ENCODE assay signal across 22 cellular contexts in genomic region chr1:99776133-99776532, GRCh38. TPM values are rescaled to one million over a fixed set of nuclear protein-coding genes. Genes with fewer than 3 reads are reported as not detected.
A peak's percentile ranks its signal among the peaks of the same experiment; 100 is the strongest.
DNase-seq lines count a peak whose midpoint lies in the region; ATAC-seq and TF ChIP-seq lines count a peak whose summit lies in the region.
"Had no signal": no experiment of that assay in that cellular context is flagged by ENCODE, and none has a peak within 500 bp of the region (broad histone marks: within the 10 kb centered on the region; RNA-seq: fewer than 3 reads in every experiment).

No MANE protein-coding gene starts in this region.

- H3K27me3 Mint-ChIP-seq in WTC11 (ENCODE audit: low read depth) = no peaks in the 10 kb centered on the region
- H3K27me3 Mint-ChIP-seq: IgD-negative memory B cell had no signal

- H3K27ac Mint-ChIP-seq in WTC11 = no peak overlapping the region
- H3K27ac Mint-ChIP-seq: CD14-positive monocyte, IgD-negative memory B cell had no signal

- DNase-seq in NOMO-1 treated with DMSO at 0.1 percent for 48 hours (lab: John Stamatoyannopoulos, UW; ENCODE audit: unreplicated experiment) (peak; percentile 50), NOMO-1 treated with dmso at 0.1 percent for 144 hours (lab: John Stamatoyannopoulos, UW; ENCODE audit: unreplicated experiment) (no peak), NCI-H69 (lab: John Stamatoyannopoulos, UW) (peak; percentile 12), retina (peak; percentile 18), WTC11 (ENCODE audit: low spot score) (no peak), Right ventricle myocardium superior (no peak)
- DNase-seq: 8988T, DMS79, Kasumi-1, MG63, NCI-H1048, NCI-H1436 treated with DMSO at 0.1 percent for 48 hours, NCI-H2029, NCI-H2171 treated with DMSO at 0.1 percent for 48 hours, NCI-H446 treated with DMSO at 0.1 percent for 48 hours, PC-3, RPMI8226, T-helper 1 cell had no signal

- H3K36me3 Mint-ChIP-seq in WTC11 = no peaks in the 10 kb centered on the region
- H3K36me3 Mint-ChIP-seq: CD14-positive monocyte, IgD-negative memory B cell had no signal

- POLR2A ChIA-PET in WTC11 (lab: Charles Lee) = no interaction called here

- H3K4me1 Mint-ChIP-seq in WTC11 = 0 out of 2 replicates have a peak, but pooled peaks cover 3% of the 10 kb centered on the region

- H3K4me3 Mint-ChIP-seq in WTC11 = no peak overlapping the region
- H3K4me3 Mint-ChIP-seq: CD14-positive monocyte, IgD-negative memory B cell had no signal

- no peaks in the 10 kb centered on the region for H3K9me3 Mint-ChIP-seq in WTC11
- H3K9me3 Mint-ChIP-seq: CD14-positive monocyte, IgD-negative memory B cell had no signal

- intact Hi-C loops in Right ventricle myocardium superior (cut with DNase I) = no loop called here

- ATAC-seq in HG02885 (IDR thresholded peaks at IDR 0.05; ENCODE audit: poor library complexity, unreplicated experiment) (peak; percentile 67), WTC11 (no peak; the same call in 1 of the 2 replicates), Right ventricle myocardium superior (ENCODE audit: poor library complexity) (no peak), GM21367 (IDR thresholded peaks at IDR 0.05; ENCODE audit: unreplicated experiment) (no peak)
- ATAC-seq: PC-3 had no signal

- CTCF ChIA-PET in WTC11 (lab: Charles Lee) = no interaction called here

- TF ChIP-seq CTCF in WTC11 (IDR thresholded peaks at IDR 0.05) = no peak

TF ChIP-seq in WTC11, 78 proteins besides CTCF, POLR2A, EP300 and RAD21:
- no peak for TF ChIP-seq HMGA2 (CRISPR knock-in tag; IDR thresholded peaks at IDR 0.05)
- no peak for TF ChIP-seq KAT7 (CRISPR knock-in tag; IDR thresholded peaks at IDR 0.05; ENCODE audit: borderline replicate concordance)
- no peak for TF ChIP-seq E2F4 (CRISPR knock-in tag; IDR thresholded peaks at IDR 0.05; ENCODE audit: borderline replicate concordance, low read depth)
- no peak for TF ChIP-seq FOXP4 (CRISPR knock-in tag; IDR thresholded peaks at IDR 0.05)
- no peak for TF ChIP-seq ZNF512 (CRISPR knock-in tag; IDR thresholded peaks at IDR 0.05; ENCODE audit: borderline replicate concordance)
- TF ChIP-seq ERG (CRISPR knock-in tag; IDR thresholded peaks at IDR 0.05) = no peak
TF ChIP-seq in WTC11: peak in this region for 0.

RNA-seq across cellular contexts. Expression of gene FRRS1, which starts 9.7 kb away (rescaled TPM):
- total RNA-seq in WTC11 (2021) (6.0 to 6.2 TPM (median 6.1 TPM) in 3 replicates), Right ventricle myocardium superior (2.7 TPM)

Comparison
In these comparisons a context has a peak if more than half of its experiments do, and no peak if none do; other contexts are left out.
1. DNase-seq: peak in NOMO-1 treated with DMSO at 0.1 percent for 48 hours (single experiment), NCI-H69 (single experiment) and retina (single experiment); none in NOMO-1 treated with dmso at 0.1 percent for 144 hours (single experiment), WTC11 (single experiment) and Right ventricle myocardium superior (single experiment).